In genomic region chr10:110915035-110915434, GRCh38 we compare ENCODE assay signal across 15 cellular contexts. TPM values are rescaled to one million over a fixed set of nuclear protein-coding genes. Genes with fewer than 3 reads are reported as not detected.
DNase-seq lines count a peak whose midpoint lies in the region; ATAC-seq, FAIRE-seq and TF ChIP-seq lines count a peak whose summit lies in the region.
"Had no signal": no experiment of that assay in that cellular context is flagged by ENCODE, and none has a peak within 500 bp of the region (broad histone marks: within the 10 kb centered on the region; RNA-seq: fewer than 3 reads in every experiment).

No MANE protein-coding gene starts in this region.

- no peaks in the 10 kb centered on the region for H3K9me2 ChIP-seq in OCI-LY7 (ENCODE audit: insufficient read depth, low read length)

- peaks cover 37% of the 10 kb centered on the region for H3K4me1 ChIP-seq in OCI-LY7 (ENCODE audit: insufficient read depth, low read length, poor library complexity, severe bottlenecking)

- H3K27me3 Mint-ChIP-seq in stimulated activated memory B cell treated with anti-CD40 and anti-IgM and Interleukin-4, amounts not matched to agents 10 μg/mL and 1 μg/mL and 100 μg/mL, for 72 hours, result no peaks in the 10 kb centered on the region
- no peaks in the 10 kb centered on the region for H3K27me3 Mint-ChIP-seq in progenitor cell of endocrine pancreas

- DNase-seq in GM12892 (ENCODE audit: insufficient read length), result no peak
- DNase-seq in OCI-LY7 (ENCODE audit: low spot score), result peak; percentile 43
- peak; percentile 62 for DNase-seq in glomerular visceral epithelial cell (ENCODE audit: extremely low spot score)
- DNase-seq in COLO668 (lab: John Stamatoyannopoulos, UW; ENCODE audit: unreplicated experiment), result no peak
- no peak for DNase-seq in middle frontal gyrus (ENCODE audit: extremely low spot score, low spot score)
- DNase-seq in progenitor cell of endocrine pancreas (ENCODE audit: low spot score, unreplicated experiment), result no peak
- DNase-seq: DMS153, KBM-7, NCI-H1048, NCI-H226, NCI-H69, Peyer's patch, SHP77 had no signal

- H3K27ac ChIP-seq in OCI-LY7 (ENCODE audit: low read depth, low read length, poor library complexity, severe bottlenecking), result no peak overlapping the region
- H3K27ac ChIP-seq: Peyer's patch had no signal

- H3K4me2 ChIP-seq in OCI-LY7 (ENCODE audit: low read length), result peak overlapping the region; percentile 63

- no peaks in the 10 kb centered on the region for H3K9me3 Mint-ChIP-seq in stimulated activated memory B cell treated with anti-CD40 and anti-IgM and Interleukin-4, amounts not matched to agents 10 μg/mL and 1 μg/mL and 100 μg/mL, for 72 hours
- H3K9me3 Mint-ChIP-seq in progenitor cell of endocrine pancreas (ENCODE audit: low read depth), result no peaks in the 10 kb centered on the region

- H3K9me3 ChIP-seq in OCI-LY7 (ENCODE audit: low read length), result no peaks in the 10 kb centered on the region
- H3K9me3 ChIP-seq: Peyer's patch had no signal

- intact Hi-C loops in OCI-LY7 (cut with micrococcal nuclease; ENCODE audit: unreplicated experiment), result loop anchor here (10.0 kb wide), 1 partner anchor 610 kb away; the partner anchor contains the start of gene SMNDC1

- H4K20me1 ChIP-seq in OCI-LY7 (ENCODE audit: insufficient read depth, low read length), result no peaks in the 10 kb centered on the region

- POLR2A ChIA-PET in OCI-LY7 (lab: Charles Lee), result interaction anchor here (0.6 to 0.8 kb wide), 4 partner anchors 13 to 102 kb away, joined by 3 to 4 read pairs (median 3); no protein-coding TSS in a partner anchor

- no peak overlapping the region for H3K4me3 Mint-ChIP-seq in stimulated activated memory B cell treated with anti-CD40 and anti-IgM and Interleukin-4, amounts not matched to agents 10 μg/mL and 1 μg/mL and 100 μg/mL, for 72 hours
- no peak overlapping the region for H3K4me3 Mint-ChIP-seq in progenitor cell of endocrine pancreas (ENCODE audit: low read depth)

- peak overlapping the region; percentile 72 for H3K27ac Mint-ChIP-seq in stimulated activated memory B cell treated with anti-CD40 and anti-IgM and Interleukin-4, amounts not matched to agents 10 μg/mL and 1 μg/mL and 100 μg/mL, for 72 hours
- no peak overlapping the region for H3K27ac Mint-ChIP-seq in progenitor cell of endocrine pancreas

- peak; percentile 67 for FAIRE-seq in GM12892 (lab: Jason Lieb, UNC)
- FAIRE-seq: HTR-8/SVneo had no signal

- TF ChIP-seq POLR2A in GM12892 (IDR thresholded peaks at IDR 0.05; ENCODE audit: low read depth, low read length), result no peak

- H3K4me3 ChIP-seq in OCI-LY7 (ENCODE audit: low read depth, low read length, poor library complexity, severe bottlenecking), result peak overlapping the region; percentile 1
- H3K4me3 ChIP-seq: Peyer's patch had no signal

- H3K4me1 Mint-ChIP-seq in stimulated activated memory B cell treated with anti-CD40 and anti-IgM and Interleukin-4, amounts not matched to agents 10 μg/mL and 1 μg/mL and 100 μg/mL, for 72 hours, result peaks cover 29% of the 10 kb centered on the region
- H3K4me1 Mint-ChIP-seq in progenitor cell of endocrine pancreas (ENCODE audit: low read depth), result peaks cover 8% of the 10 kb centered on the region

- no peaks in the 10 kb centered on the region; the same call in none of the 2 replicates for H3K36me3 ChIP-seq in OCI-LY7 (ENCODE audit: insufficient read depth, low read length)
- H3K36me3 ChIP-seq: Peyer's patch had no signal

- CTCF ChIA-PET in OCI-LY7 (lab: Charles Lee; ENCODE audit: unreplicated experiment), result no interaction called here

- peaks cover 9% of the 10 kb centered on the region for H3K36me3 Mint-ChIP-seq in stimulated activated memory B cell treated with anti-CD40 and anti-IgM and Interleukin-4, amounts not matched to agents 10 μg/mL and 1 μg/mL and 100 μg/mL, for 72 hours
- peaks cover 1% of the 10 kb centered on the region for H3K36me3 Mint-ChIP-seq in progenitor cell of endocrine pancreas (ENCODE audit: insufficient read depth)

- H2AFZ ChIP-seq in OCI-LY7 (ENCODE audit: low read length), result peak overlapping the region; percentile 11; the same call in 1 of the 2 replicates

- H3K79me2 ChIP-seq in OCI-LY7 (ENCODE audit: insufficient read depth, low read depth, low read length), result peaks cover 29% of the 10 kb centered on the region

- no peak for TF ChIP-seq CTCF in OCI-LY7 (conservative IDR thresholded peaks at IDR 0.05; ENCODE audit: low read length)
- no peak for TF ChIP-seq CTCF in progenitor cell of endocrine pancreas (IDR thresholded peaks at IDR 0.05; ENCODE audit: unreplicated experiment)

- ATAC-seq in stimulated activated memory B cell treated with anti-CD40 and anti-IgM and Interleukin-4, amounts not matched to agents 10 μg/mL and 1 μg/mL and 100 μg/mL, for 72 hours, result no peak

- no TSS peak for BruUV-seq in OCI-LY7 (replicated peaks; lab: Mats Ljungman, UMichigan)

RNA-seq across cellular contexts. Expression of gene BBIP1, which starts 3.9 kb away (rescaled TPM):
- 34.4 TPM for polyA plus RNA-seq in GM12892 (2012; ENCODE audit: missing spikeins)
- total RNA-seq in OCI-LY7 (2014; rRNA removed; shearing (Covaris generic)), result 8.9 and 34.4 TPM in 2 replicates
- total RNA-seq in OCI-LY7 (2022) (32.4 and 34.8 TPM in 2 replicates), progenitor cell of endocrine pancreas (26.8 and 29.9 TPM in 2 replicates)

RNA-seq across cellular contexts. Expression of gene SHOC2, which starts 4.4 kb away (rescaled TPM):
- 35.2 TPM for polyA plus RNA-seq in GM12892 (2012; ENCODE audit: missing spikeins)
- total RNA-seq in OCI-LY7 (2014; rRNA removed; shearing (Covaris generic)), result 46.7 and 54.1 TPM in 2 replicates
- total RNA-seq in OCI-LY7 (2022) (92.2 and 109 TPM in 2 replicates), progenitor cell of endocrine pancreas (45.9 and 47.5 TPM in 2 replicates)

RNA-seq across cellular contexts. Expression of gene PDCD4, which starts 43.3 kb away (rescaled TPM):
- 331 TPM for polyA plus RNA-seq in GM12892 (2012; ENCODE audit: missing spikeins)
- 59.0 and 70.6 TPM in 2 replicates for total RNA-seq in OCI-LY7 (2014; rRNA removed; shearing (Covaris generic))
- 116 and 131 TPM in 2 replicates for total RNA-seq in OCI-LY7 (2022)
- 152 and 172 TPM in 2 replicates for total RNA-seq in progenitor cell of endocrine pancreas

Comparison
In these comparisons a context has a peak if more than half of its experiments do, and no peak if none do; other contexts are left out.
1. DNase-seq: peak in OCI-LY7 (single experiment) and glomerular visceral epithelial cell (single experiment); none in GM12892 (single experiment), COLO668 (single experiment), middle frontal gyrus (single experiment) and progenitor cell of endocrine pancreas (single experiment).